15 cellular contexts compared by ENCODE assay signal in genomic region chr12:117876492-117876816, GRCh38.
DNase-seq lines count a peak whose midpoint lies in the region; ATAC-seq, FAIRE-seq and TF ChIP-seq lines count a peak whose summit lies in the region.
"Had no signal": no experiment of that assay in that cellular context is flagged by ENCODE, and none has a peak within 500 bp of the region (broad histone marks: within the 10 kb centered on the region; RNA-seq: fewer than 3 reads in every experiment).

No MANE protein-coding gene starts in this region.

- no peak overlapping the region for H2BK20ac ChIP-seq in H9 (ENCODE audit: low read depth, low read length, poor library complexity, severe bottlenecking)

- H2BK5ac ChIP-seq in H9 (ENCODE audit: insufficient read length, low read length), result no peak overlapping the region

- H3K27ac Mint-ChIP-seq in H9 (peak overlapping the region in 1 of 3 experiments; percentile 92; a peak in 1 of 7 replicates), neural progenitor cell (no peak overlapping the region)
- peak overlapping the region; percentile 78 for H3K27ac Mint-ChIP-seq in activated T-helper 17 cell treated with anti-CD3 and anti-CD28 coated beads, Interleukin-2, amount 50 U/mL, for 72 hours

- H3K36me3 Mint-ChIP-seq in H9 (ENCODE audit: insufficient read depth in 1 of 3, low read depth in 3 of 3) (no peaks in the 10 kb centered on the region), neural progenitor cell (no peaks in the 10 kb centered on the region)
- H3K36me3 Mint-ChIP-seq in activated T-helper 17 cell treated with anti-CD3 and anti-CD28 coated beads, Interleukin-2, amount 50 U/mL, for 72 hours (ENCODE audit: low read depth), result no peaks in the 10 kb centered on the region
- H3K36me3 Mint-ChIP-seq: CD8-positive, alpha-beta memory T cell had no signal

- H3K23me2 ChIP-seq in H9 (ENCODE audit: insufficient read length, low read depth, low read length, poor library complexity, severe bottlenecking), result peaks cover 7% of the 10 kb centered on the region

- H3F3A ChIP-seq in neural progenitor cell (ENCODE audit: low read depth), result peaks cover 14% of the 10 kb centered on the region

- H3K4me1 Mint-ChIP-seq in H9 (peaks cover 8 to 21% of the 10 kb centered on the region in 2 experiments), neural progenitor cell (peaks cover 26% of the 10 kb centered on the region)
- peaks cover 11% of the 10 kb centered on the region for H3K4me1 Mint-ChIP-seq in activated T-helper 17 cell treated with anti-CD3 and anti-CD28 coated beads, Interleukin-2, amount 50 U/mL, for 72 hours

- no peak overlapping the region for H4K8ac ChIP-seq in H9 (replicated peaks; ENCODE audit: insufficient read length, low read depth, low read length)

- CTCF ChIA-PET in endothelial cell of umbilical vein (lab: Charles Lee), result interaction anchor here (0.7 to 4.8 kb wide), 2 partner anchors 19 to 158 kb away, joined by 3 to 50 read pairs; no protein-coding TSS in a partner anchor

- no peak overlapping the region for H2BK120ac ChIP-seq in H9 (ENCODE audit: low read depth, low read length, poor library complexity, severe bottlenecking)

- no peak overlapping the region for H2AFZ ChIP-seq in H9 (ENCODE audit: low read length)
- no peak overlapping the region for H2AFZ ChIP-seq in endothelial cell of umbilical vein (ENCODE audit: low read depth, low read length)
- no peak overlapping the region for H2AFZ ChIP-seq in neural progenitor cell (replicated peaks)

- H3T11ph ChIP-seq in H9 (ENCODE audit: low read length), result no peak overlapping the region

- no CpG with 5 or more reads among the region's 2 CpGs for WGBS in H9 (ENCODE audit: extremely low coverage, insufficient read length, low lambda C conversion rate)

- no peak overlapping the region for H2BK15ac ChIP-seq in H9 (ENCODE audit: low read depth, low read length)

- no TSS peak for BruUV-seq in endothelial cell of umbilical vein (replicated peaks; lab: Mats Ljungman, UMichigan)

- H2BK12ac ChIP-seq in H9 (ENCODE audit: insufficient read length, low read depth, low read length), result no peak overlapping the region

- H4K91ac ChIP-seq in H9 (ENCODE audit: insufficient read length, low read depth, low read length), result no peak overlapping the region

- H3K4ac ChIP-seq in H9 (ENCODE audit: low read depth, low read length), result no peak overlapping the region

- H3K9me3 ChIP-seq in H9 (ENCODE audit: control insufficient read depth, low read depth, low read length) (no peaks in the 10 kb centered on the region), endothelial cell of umbilical vein (replicated peaks; ENCODE audit: control insufficient read depth, insufficient read depth, low read length) (no peaks in the 10 kb centered on the region), neural progenitor cell (ENCODE audit: low read depth) (no peaks in the 10 kb centered on the region)

- no peaks in the 10 kb centered on the region for H3K79me1 ChIP-seq in H9 (ENCODE audit: insufficient read depth, low read depth, low read length, poor library complexity, severe bottlenecking)

- no peaks in the 10 kb centered on the region for H3K9me1 ChIP-seq in endothelial cell of umbilical vein (replicated peaks; ENCODE audit: control insufficient read depth, extremely low read depth, insufficient read depth, low read length)

- peak overlapping the region; percentile 71 for H3K4me2 ChIP-seq in H9 (ENCODE audit: insufficient read depth, insufficient read length, low read length)
- H3K4me2 ChIP-seq in endothelial cell of umbilical vein (ENCODE audit: insufficient read depth, low read length), result peak overlapping the region; percentile 10
- H3K4me2 ChIP-seq in neural progenitor cell, result peak overlapping the region; percentile 77

- no peak for TF ChIP-seq CTCF in H9 (conservative IDR thresholded peaks at IDR 0.05)
- TF ChIP-seq CTCF in endothelial cell of umbilical vein (IDR thresholded peaks at IDR 0.05; ENCODE audit: extremely low read depth in 1 of 2, insufficient read depth in 1 of 2, low read depth in 1 of 2, low read length in 2 of 2), result no peak
- no peak for TF ChIP-seq CTCF in neural progenitor cell (IDR thresholded peaks at IDR 0.05)

- no peak overlapping the region for H3K4me3 ChIP-seq in endothelial cell of umbilical vein (replicated peaks in 1 of 3; ENCODE audit: insufficient read depth in 1 of 3, low read depth in 1 of 3, low read length in 3 of 3)
- H3K4me3 ChIP-seq in neural progenitor cell, result peak overlapping the region; percentile 36

- ATAC-seq in activated T-helper 17 cell treated with anti-CD3 and anti-CD28 coated beads, Interleukin-2, amount 50 U/mL, for 72 hours (replicated peaks), result no peak

- no peaks in the 10 kb centered on the region for H4K20me1 ChIP-seq in H9 (ENCODE audit: control insufficient read depth, insufficient read depth, insufficient read length)
- no peaks in the 10 kb centered on the region for H4K20me1 ChIP-seq in endothelial cell of umbilical vein (replicated peaks; ENCODE audit: control insufficient read depth, extremely low read depth, insufficient read depth, low read length)
- H4K20me1 ChIP-seq in neural progenitor cell (ENCODE audit: low read depth), result peaks cover 9% of the 10 kb centered on the region

- no peaks in the 10 kb centered on the region for H3K79me2 ChIP-seq in H9 (ENCODE audit: insufficient read depth, low read length)
- H3K79me2 ChIP-seq in endothelial cell of umbilical vein (ENCODE audit: control insufficient read depth, insufficient read depth, low read length), result no peaks in the 10 kb centered on the region
- no peaks in the 10 kb centered on the region for H3K79me2 ChIP-seq in neural progenitor cell (ENCODE audit: low read depth)

- H3K4me3 Mint-ChIP-seq in H9 (peak overlapping the region in 1 of 2 experiments; percentile 68; a peak in 1 of 5 replicates), neural progenitor cell (peak overlapping the region; percentile 68)
- H3K4me3 Mint-ChIP-seq in activated T-helper 17 cell treated with anti-CD3 and anti-CD28 coated beads, Interleukin-2, amount 50 U/mL, for 72 hours, result peak overlapping the region; percentile 70

- no peak overlapping the region for H3K27ac ChIP-seq in H9 (ENCODE audit: insufficient read length, low read depth, low read length)
- no peak overlapping the region for H3K27ac ChIP-seq in endothelial cell of umbilical vein (ENCODE audit: insufficient read depth, low read depth, low read length)
- no peak overlapping the region for H3K27ac ChIP-seq in neural progenitor cell

- dilution Hi-C loops in endothelial cell of umbilical vein (cut with MboI; ENCODE audit: extremely low pct_ligation_motif_present, low sequenced_read_pairs), result no loop called here

- H4K5ac ChIP-seq in H9 (ENCODE audit: insufficient read length, low read depth, low read length), result no peak overlapping the region

- POLR2A ChIA-PET in endothelial cell of umbilical vein (lab: Charles Lee), result no interaction called here

- TF ChIP-seq POLR2A in endothelial cell of umbilical vein (IDR thresholded peaks at IDR 0.05; ENCODE audit: low read depth, low read length) (no peak), GM12892 (IDR thresholded peaks at IDR 0.05; ENCODE audit: low read depth, low read length) (no peak)

- DNase-seq in H9 (no peak), endothelial cell of umbilical vein (ENCODE audit: low read depth, low spot score) (no peak), neural progenitor cell (ENCODE audit: low spot score) (no peak), NCI-H82 treated with DMSO at 0.1 percent for 48 hours (lab: John Stamatoyannopoulos, UW; ENCODE audit: unreplicated experiment) (no peak), NCI-H1930 (lab: John Stamatoyannopoulos, UW) (no peak), GM12892 (ENCODE audit: insufficient read length) (no peak)
- DNase-seq in stimulated activated CD4-positive, alpha-beta T cell treated with anti-CD3 and anti-CD28 coated beads, Interleukin-4, amount 100 ng/mL, for 1 hour, result no peak
- DNase-seq: AML-193; DND-41; GDM1; GOT3; NCI-H345; NK-92 treated with Interleukin-12 subunit alpha and Interleukin-12 subunit beta, amount 100 ng/mL, for 24 hours had no signal

- no peak overlapping the region for H3K23ac ChIP-seq in H9 (ENCODE audit: insufficient read length, low read depth, low read length)

- peaks cover 5% of the 10 kb centered on the region; the same call in 1 of the 2 replicates for H3K4me1 ChIP-seq in H9 (ENCODE audit: insufficient read depth, low read length)
- no peaks in the 10 kb centered on the region for H3K4me1 ChIP-seq in endothelial cell of umbilical vein (ENCODE audit: control insufficient read depth, extremely low read depth, insufficient read depth, low read length)
- no peaks in the 10 kb centered on the region for H3K4me1 ChIP-seq in neural progenitor cell

- intact Hi-C loops in endothelial cell of umbilical vein (cut with micrococcal nuclease), result loop anchor here (1.0 to 5.0 kb wide), 2 partner anchors 228 to 261 kb away; partner anchors contain the start of genes PEBP1 and VSIG10

- H3K9ac ChIP-seq in H9 (ENCODE audit: extremely low read depth, insufficient read length, low read length) (no peak overlapping the region), endothelial cell of umbilical vein (replicated peaks; ENCODE audit: extremely low read depth, insufficient read depth, low read length) (no peak overlapping the region), neural progenitor cell (no peak overlapping the region)

- no peaks in the 10 kb centered on the region for H3K27me3 ChIP-seq in H9 (ENCODE audit: insufficient read depth, low read length)
- H3K27me3 ChIP-seq in endothelial cell of umbilical vein (ENCODE audit: control insufficient read depth in 2 of 2, insufficient read depth in 2 of 2, low read length in 2 of 2), result peaks cover 4 to 5% of the 10 kb centered on the region in 2 experiments
- H3K27me3 ChIP-seq in neural progenitor cell, result peaks cover 3% of the 10 kb centered on the region

- H3K27me3 Mint-ChIP-seq in H9 (ENCODE audit: low read depth) (peaks cover 10% of the 10 kb centered on the region), neural progenitor cell (ENCODE audit: insufficient read depth, low read depth) (no peaks in the 10 kb centered on the region)
- H3K27me3 Mint-ChIP-seq in activated T-helper 17 cell treated with anti-CD3 and anti-CD28 coated beads, Interleukin-2, amount 50 U/mL, for 72 hours, result peaks cover 8% of the 10 kb centered on the region

- H3K36me3 ChIP-seq in endothelial cell of umbilical vein (ENCODE audit: control insufficient read depth in 2 of 2, extremely low read depth in 1 of 2, insufficient read depth in 2 of 2, low read length in 2 of 2) (no peaks in the 10 kb centered on the region), neural progenitor cell (no peaks in the 10 kb centered on the region)

- H3K18ac ChIP-seq in H9 (ENCODE audit: insufficient read length, low read depth, low read length), result no peak overlapping the region

- no peak overlapping the region for H3K56ac ChIP-seq in H9 (ENCODE audit: insufficient read length, low read depth, low read length)

- H3K9me3 Mint-ChIP-seq in H9 (no peaks in the 10 kb centered on the region), neural progenitor cell (no peaks in the 10 kb centered on the region)
- H3K9me3 Mint-ChIP-seq in activated T-helper 17 cell treated with anti-CD3 and anti-CD28 coated beads, Interleukin-2, amount 50 U/mL, for 72 hours, result no peaks in the 10 kb centered on the region
- H3K9me3 Mint-ChIP-seq: CD8-positive, alpha-beta memory T cell had no signal

- FAIRE-seq in endothelial cell of umbilical vein (lab: Jason Lieb, UNC) (no peak), GM12892 (lab: Jason Lieb, UNC) (no peak)

- H2AK5ac ChIP-seq in H9 (ENCODE audit: insufficient read length, low read length), result no peak overlapping the region

- no peak overlapping the region for H3K14ac ChIP-seq in H9 (ENCODE audit: insufficient read depth, low read length)

Comparison
In these comparisons a context has a peak if more than half of its experiments do, and no peak if none do; other contexts are left out.
1. H3K4me2 ChIP-seq: peak in every context shown above with its lines; median percentile 77 in neural progenitor cell; 71 in H9; 10 in endothelial cell of umbilical vein.